Comparison of ENCODE assay signal across 2 cellular contexts in genomic region chr15:89018235-89018634, GRCh38.
TF ChIP-seq lines count a peak whose summit lies in the region.

No MANE protein-coding gene starts in this region.

TF ChIP-seq in GM23338, 12 proteins besides CTCF, POLR2A, EP300 and RAD21 (continued from another document):
- TF ChIP-seq REST (IDR thresholded peaks at IDR 0.05; ENCODE audit: unreplicated experiment) (no peak), POLR2AphosphoS5 (IDR thresholded peaks at IDR 0.05; ENCODE audit: low read depth) (no peak), STAT1 (IDR thresholded peaks at IDR 0.05; ENCODE audit: unreplicated experiment) (no peak), JUNB (IDR thresholded peaks at IDR 0.05; ENCODE audit: unreplicated experiment) (no peak), CREB1 (CRISPR knock-in tag; IDR thresholded peaks at IDR 0.05; ENCODE audit: low read depth) (no peak), EZH2 (IDR thresholded peaks at IDR 0.05; ENCODE audit: low read depth, unreplicated experiment) (no peak), ZNF462 (CRISPR knock-in tag; IDR thresholded peaks at IDR 0.05) (no peak), NANOG (IDR thresholded peaks at IDR 0.05; ENCODE audit: borderline replicate concordance) (no peak), ZNF114 (CRISPR knock-in tag; IDR thresholded peaks at IDR 0.05) (no peak), ZNF331 (CRISPR knock-in tag; IDR thresholded peaks at IDR 0.05; ENCODE audit: low read depth) (no peak)

TF ChIP-seq in K562, 482 proteins besides CTCF, POLR2A, EP300 and RAD21 (continued from another document):
- TF ChIP-seq STAT6 (CRISPR knock-in tag; IDR thresholded peaks at IDR 0.05) (no peak), CBX3 (IDR thresholded peaks at IDR 0.05; ENCODE audit: borderline replicate concordance in 1 of 2, low read length in 2 of 2) (no peak), MCM3 (IDR thresholded peaks at IDR 0.05) (no peak), EWSR1 (IDR thresholded peaks at IDR 0.05; ENCODE audit: borderline replicate concordance, low read depth, partially characterized antibody) (no peak), ZBTB5 (IDR thresholded peaks at IDR 0.05) (no peak), CBFA2T2 (conservative IDR thresholded peaks at IDR 0.05) (no peak)
